In genomic region chr2:15159751-15160177, GRCh38 we compare ENCODE assay signal across 8 cellular contexts.
DNase-seq lines count a peak whose midpoint lies in the region; FAIRE-seq and TF ChIP-seq lines count a peak whose summit lies in the region.

No MANE protein-coding gene starts in this region.

- no peaks in the 10 kb centered on the region for H3K79me2 ChIP-seq in KMS-11 (ENCODE audit: insufficient read depth, low read depth)

- H3K9me3 ChIP-seq in small intestine (ENCODE audit: control insufficient read depth, low read depth): no peaks in the 10 kb centered on the region

- H3K4me3 ChIP-seq in KMS-11 (IDR thresholded peaks at IDR 0.05; ENCODE audit: insufficient read depth, low read depth, low read length): no peak overlapping the region
- no peak overlapping the region for H3K4me3 ChIP-seq in fibroblast of pulmonary artery (replicated peaks; ENCODE audit: low read depth, low read length)
- no peak overlapping the region for H3K4me3 ChIP-seq in small intestine (ENCODE audit: low read depth in 1 of 2, low read length in 2 of 2)

- DNase-seq in NOMO-1 treated with DMSO at 0.1 percent for 48 hours (lab: John Stamatoyannopoulos, UW; ENCODE audit: unreplicated experiment) (peak; percentile 21), NOMO-1 treated with dmso at 0.1 percent for 144 hours (lab: John Stamatoyannopoulos, UW; ENCODE audit: unreplicated experiment) (no peak), SHP77 (lab: John Stamatoyannopoulos, UW) (peak; percentile 33 to 59), fibroblast of pulmonary artery (ENCODE audit: low read depth) (peak; percentile 73), small intestine (peak; percentile 37)
- DNase-seq in activated CD4-positive, CD25-positive, alpha-beta regulatory T cell (lab: John Stamatoyannopoulos, UW): no peak
- DNase-seq in central memory CD4-positive, alpha-beta T cell: no peak

- TF ChIP-seq CTCF in KMS-11 (conservative IDR thresholded peaks at IDR 0.05; ENCODE audit: low read depth, low read length): peak; percentile 58
- TF ChIP-seq CTCF in fibroblast of pulmonary artery (IDR thresholded peaks at IDR 0.05; ENCODE audit: low read length, missing control alignments): peak; percentile 67

- no peaks in the 10 kb centered on the region for H3K4me1 ChIP-seq in KMS-11 (ENCODE audit: low read depth, poor library complexity, severe bottlenecking)
- no peaks in the 10 kb centered on the region for H3K4me1 ChIP-seq in small intestine (ENCODE audit: control insufficient read depth in 2 of 2, insufficient read depth in 1 of 2, low read depth in 1 of 2, low read length in 1 of 2)

- H3K4me2 ChIP-seq in KMS-11: no peak overlapping the region

- no peaks in the 10 kb centered on the region for H4K20me1 ChIP-seq in KMS-11 (ENCODE audit: insufficient read depth)

- H3K27me3 ChIP-seq in KMS-11 (ENCODE audit: insufficient read depth, low read depth) (no peaks in the 10 kb centered on the region), small intestine (ENCODE audit: control insufficient read depth in 2 of 2, insufficient read depth in 2 of 2, low read length in 2 of 2) (no peaks in the 10 kb centered on the region)

- H3K9ac ChIP-seq in KMS-11: no peak overlapping the region

- no peak for FAIRE-seq in small intestine (lab: Jason Lieb, UNC)

- H3K27ac ChIP-seq in KMS-11 (no peak overlapping the region), small intestine (ENCODE audit: low read depth in 1 of 2, low read length in 1 of 2) (no peak overlapping the region)

- H3K36me3 ChIP-seq in KMS-11 (ENCODE audit: insufficient read depth): no peaks in the 10 kb centered on the region
- no peaks in the 10 kb centered on the region for H3K36me3 ChIP-seq in small intestine (ENCODE audit: control insufficient read depth in 2 of 2, insufficient read depth in 2 of 2, low read length in 2 of 2)

- no peak overlapping the region for H2AFZ ChIP-seq in KMS-11 (ENCODE audit: low read depth)

- 27 to 31% (median 31%) methylated on average over 3 of the region's 3 CpGs for WGBS in small intestine, 3 donors

Comparison
In these comparisons a context has a peak if more than half of its experiments do, and no peak if none do; other contexts are left out.
1. DNase-seq: peak in NOMO-1 treated with DMSO at 0.1 percent for 48 hours (single experiment), SHP77 (2 of 2), fibroblast of pulmonary artery (single experiment) and small intestine (single experiment); none in NOMO-1 treated with dmso at 0.1 percent for 144 hours (single experiment), activated CD4-positive, CD25-positive, alpha-beta regulatory T cell (0 of 4) and central memory CD4-positive, alpha-beta T cell (single experiment).